In genomic region chr15:100115711-100116090, GRCh38 we compare ENCODE assay signal across 16 cellular contexts.
DNase-seq lines count a peak whose midpoint lies in the region; TF ChIP-seq lines count a peak whose summit lies in the region.
"Had no signal": no experiment of that assay in that cellular context is flagged by ENCODE, and none has a peak within 500 bp of the region (broad histone marks: within the 10 kb centered on the region; RNA-seq: fewer than 3 reads in every experiment).

No MANE protein-coding gene starts in this region.

- no peak overlapping the region for H4K8ac ChIP-seq in mesendoderm (ENCODE audit: low read depth, low read length)

- peaks cover 8% of the 10 kb centered on the region for H3K9me3 ChIP-seq in MG63
- no peaks in the 10 kb centered on the region; the same call in 1 of the 2 replicates for H3K9me3 ChIP-seq in SJCRH30 (replicated peaks)

- H3K27me3 ChIP-seq in MG63 (no peaks in the 10 kb centered on the region), mesendoderm (ENCODE audit: insufficient read depth, low read length, poor library complexity) (no peaks in the 10 kb centered on the region), SJCRH30 (no peaks in the 10 kb centered on the region)

- DNase-seq in A172 (ENCODE audit: low spot score), result peak; percentile 63
- peak; percentile 79 for DNase-seq in MG63
- peak; percentile 71 to 79 for DNase-seq in cardiac fibroblast (ENCODE audit: low read depth in 2 of 2)
- peak; percentile 68 for DNase-seq in iris pigment epithelial cell (ENCODE audit: low read depth)
- DNase-seq in mesendoderm, result no peak
- no peak for DNase-seq in germinal center (ENCODE audit: low spot score)
- no peak for DNase-seq in SJCRH30
- no peak for DNase-seq in T1000 (lab: John Stamatoyannopoulos, UW)
- DNase-seq: ACHN; erythroblast; NCI-H1417; NCI-H526; SIG-M5; stimulated activated CD4-positive, alpha-beta T cell treated with anti-CD3 and anti-CD28 coated beads, Interleukin-1b, Interleukin-23, amount 100 ng/mL, for 48 hours; trophoblast cell had no signal

- no peak overlapping the region for H3K9ac ChIP-seq in mesendoderm (ENCODE audit: low read length)

- no peaks in the 10 kb centered on the region for H3K36me3 ChIP-seq in MG63
- H3K36me3 ChIP-seq in mesendoderm (ENCODE audit: control insufficient read depth, insufficient read depth, low read length), result no peaks in the 10 kb centered on the region
- H3K36me3 ChIP-seq in SJCRH30, result no peaks in the 10 kb centered on the region

- no CpG with 5 or more reads among the region's 6 CpGs for WGBS in mesendoderm (ENCODE audit: extremely low coverage, insufficient coverage, low lambda C conversion rate)

- no peak overlapping the region for H2AK5ac ChIP-seq in mesendoderm (ENCODE audit: low read length)

- no peak overlapping the region for H3K23ac ChIP-seq in mesendoderm (ENCODE audit: low read length)

- no peak overlapping the region for H3K27ac ChIP-seq in mesendoderm (ENCODE audit: low read depth, low read length)
- H3K27ac ChIP-seq in SJCRH30, result no peak overlapping the region

- H2BK5ac ChIP-seq in mesendoderm (ENCODE audit: low read length), result no peak overlapping the region

- H3K4me1 ChIP-seq in mesendoderm (ENCODE audit: control insufficient read depth, low read depth, low read length) (peaks cover 2% of the 10 kb centered on the region), SJCRH30 (peaks cover 45% of the 10 kb centered on the region)

- no peak overlapping the region for H2BK15ac ChIP-seq in mesendoderm (replicated peaks; ENCODE audit: low read depth)

- no peak overlapping the region for H2BK120ac ChIP-seq in mesendoderm (ENCODE audit: low read depth, low read length)

- TF ChIP-seq CTCF in cardiac fibroblast (IDR thresholded peaks at IDR 0.05; ENCODE audit: low read depth, low read length), result no peak

- H3K4me3 ChIP-seq in MG63, result no peak overlapping the region
- no peak overlapping the region for H3K4me3 ChIP-seq in cardiac fibroblast (replicated peaks in 1 of 2; ENCODE audit: low read depth in 2 of 2, low read length in 2 of 2)
- H3K4me3 ChIP-seq in mesendoderm (ENCODE audit: low read length), result no peak overlapping the region
- no peak overlapping the region for H3K4me3 ChIP-seq in SJCRH30
- H3K4me3 ChIP-seq: mucosa of descending colon had no signal

- H3K79me1 ChIP-seq in mesendoderm (ENCODE audit: low read length), result no peaks in the 10 kb centered on the region

- H3K79me2 ChIP-seq in mesendoderm (ENCODE audit: control insufficient read depth, insufficient read depth, low read length), result no peaks in the 10 kb centered on the region

- H3K18ac ChIP-seq in mesendoderm (ENCODE audit: low read length), result no peak overlapping the region

- H3K4ac ChIP-seq in mesendoderm (ENCODE audit: low read depth, low read length), result no peak overlapping the region

- H3K56ac ChIP-seq in mesendoderm (ENCODE audit: low read length), result no peak overlapping the region

- H3K4me2 ChIP-seq in mesendoderm (ENCODE audit: low read length), result no peak overlapping the region

- no peak overlapping the region for H4K5ac ChIP-seq in mesendoderm (ENCODE audit: low read length)

Comparison
In these comparisons a context has a peak if more than half of its experiments do, and no peak if none do; other contexts are left out.
1. DNase-seq: peak in A172 (single experiment), MG63 (single experiment), cardiac fibroblast (2 of 2) and iris pigment epithelial cell (single experiment); none in mesendoderm (single experiment), germinal center (single experiment), SJCRH30 (0 of 2) and T1000 (single experiment).